In the genomic region with DNA sequence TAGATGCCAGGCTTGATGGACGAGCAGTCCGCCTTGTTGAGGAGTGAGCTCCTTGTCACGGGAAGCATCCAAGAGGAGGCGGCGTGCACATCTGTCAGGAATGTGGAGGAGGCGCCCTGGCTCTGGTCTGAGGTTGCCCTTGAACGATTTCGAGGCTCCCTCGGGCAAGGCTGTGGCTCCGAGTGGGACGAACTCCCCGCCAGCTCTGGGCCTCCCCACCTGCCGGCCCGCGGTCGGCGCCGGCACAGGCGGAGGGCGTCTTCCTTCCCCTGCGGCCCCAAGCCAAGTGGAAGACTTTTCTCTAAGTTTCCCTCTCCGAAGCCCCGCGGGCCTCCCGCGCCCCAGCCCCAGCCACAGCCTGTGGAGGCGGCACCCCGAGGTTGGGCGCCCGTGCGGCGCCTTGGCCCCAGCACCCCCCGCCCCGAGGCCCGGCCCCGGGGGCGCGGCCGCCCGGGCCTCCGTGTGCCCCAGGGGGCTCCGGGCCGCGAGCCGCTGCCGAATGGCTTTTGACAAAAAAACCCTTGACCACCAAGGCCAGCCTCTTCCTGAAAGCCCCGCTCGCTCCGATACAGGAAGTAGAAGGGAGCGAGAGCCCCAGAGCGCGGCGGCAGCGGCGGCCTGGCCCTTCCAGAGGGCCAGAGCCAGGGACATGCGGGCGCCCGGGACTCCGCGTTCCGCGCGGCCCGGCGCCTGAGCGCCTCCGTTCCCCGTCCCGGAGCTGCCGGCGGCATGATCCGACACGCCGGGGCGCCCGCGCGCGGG, we compare ENCODE assay signal across 8 cellular contexts. TPM values are rescaled to one million over a fixed set of nuclear protein-coding genes. Genes with fewer than 3 reads are reported as not detected.
DNase-seq lines count a peak whose midpoint lies in the region; ATAC-seq and TF ChIP-seq lines count a peak whose summit lies in the region.

A gene with protein sequence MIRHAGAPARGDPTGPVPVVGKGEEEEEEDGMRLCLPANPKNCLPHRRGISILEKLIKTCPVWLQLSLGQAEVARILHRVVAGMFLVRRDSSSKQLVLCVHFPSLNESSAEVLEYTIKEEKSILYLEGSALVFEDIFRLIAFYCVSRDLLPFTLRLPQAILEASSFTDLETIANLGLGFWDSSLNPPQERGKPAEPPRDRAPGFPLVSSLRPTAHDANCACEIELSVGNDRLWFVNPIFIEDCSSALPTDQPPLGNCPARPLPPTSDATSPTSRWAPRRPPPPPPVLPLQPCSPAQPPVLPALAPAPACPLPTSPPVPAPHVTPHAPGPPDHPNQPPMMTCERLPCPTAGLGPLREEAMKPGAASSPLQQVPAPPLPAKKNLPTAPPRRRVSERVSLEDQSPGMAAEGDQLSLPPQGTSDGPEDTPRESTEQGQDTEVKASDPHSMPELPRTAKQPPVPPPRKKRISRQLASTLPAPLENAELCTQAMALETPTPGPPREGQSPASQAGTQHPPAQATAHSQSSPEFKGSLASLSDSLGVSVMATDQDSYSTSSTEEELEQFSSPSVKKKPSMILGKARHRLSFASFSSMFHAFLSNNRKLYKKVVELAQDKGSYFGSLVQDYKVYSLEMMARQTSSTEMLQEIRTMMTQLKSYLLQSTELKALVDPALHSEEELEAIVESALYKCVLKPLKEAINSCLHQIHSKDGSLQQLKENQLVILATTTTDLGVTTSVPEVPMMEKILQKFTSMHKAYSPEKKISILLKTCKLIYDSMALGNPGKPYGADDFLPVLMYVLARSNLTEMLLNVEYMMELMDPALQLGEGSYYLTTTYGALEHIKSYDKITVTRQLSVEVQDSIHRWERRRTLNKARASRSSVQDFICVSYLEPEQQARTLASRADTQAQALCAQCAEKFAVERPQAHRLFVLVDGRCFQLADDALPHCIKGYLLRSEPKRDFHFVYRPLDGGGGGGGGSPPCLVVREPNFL (plus strand): TSS at position 578 of the 762 bp plus-strand sequence. CDS start 152 bp downstream, at position 730.

- H3K4me1 Mint-ChIP-seq in activated CD8-positive, alpha-beta memory T cell treated with anti-CD3 and anti-CD28 coated beads, Interleukin-2, amount 10 ng/mL, durations not matched to agents 7 days and 5 days = peaks cover 43% of the 10 kb centered on the region

- H3K4me2 ChIP-seq in KMS-11 = peak within 1 kb of the TSS; percentile 39; the same call in 1 of the 2 replicates

- H3K27ac ChIP-seq in KMS-11 (no peak within 1 kb of the TSS), esophagus (ENCODE audit: low read depth in 2 of 2, low read length in 1 of 2) (peak within 1 kb of the TSS; percentile 72 to 81), thyroid gland (peak within 1 kb of the TSS in 2 of 3 donors; percentile 64 to 79)

- H3K4me3 Mint-ChIP-seq in activated CD8-positive, alpha-beta memory T cell treated with anti-CD3 and anti-CD28 coated beads, Interleukin-2, amount 10 ng/mL, durations not matched to agents 7 days and 5 days = peak within 1 kb of the TSS; percentile 79

- H3K4me1 ChIP-seq in KMS-11 (ENCODE audit: low read depth, poor library complexity, severe bottlenecking) (peaks cover 4% of the 10 kb centered on the region), esophagus (ENCODE audit: control insufficient read depth in 2 of 2, insufficient read depth in 2 of 2, low read length in 1 of 2) (peaks cover 0 to 11% of the 10 kb centered on the region in 2 donors), mucosa of stomach (ENCODE audit: control insufficient read depth, insufficient read depth, low read length) (no peaks in the 10 kb centered on the region), thyroid gland (peaks cover 0 to 8% of the 10 kb centered on the region in 2 donors)

- H2AFZ ChIP-seq in KMS-11 (ENCODE audit: low read depth) = peak within 1 kb of the TSS; percentile 73

- H3K9ac ChIP-seq in KMS-11 (peak within 1 kb of the TSS; percentile 81), mucosa of stomach (ENCODE audit: low read length) (peak within 1 kb of the TSS; percentile 68)

- ATAC-seq in GM21576 (IDR thresholded peaks at IDR 0.05; ENCODE audit: unreplicated experiment) = peak; percentile 59
- ATAC-seq in activated CD8-positive, alpha-beta memory T cell treated with anti-CD3 and anti-CD28 coated beads, Interleukin-2, amount 10 ng/mL, durations not matched to agents 7 days and 5 days = peak; percentile 74

- intact Hi-C loops in thyroid gland (cut with DNase I) = no loop called here

- H3K36me3 ChIP-seq in KMS-11 (ENCODE audit: insufficient read depth) = no peaks in the 10 kb centered on the region
- no peaks in the 10 kb centered on the region for H3K36me3 ChIP-seq in esophagus (ENCODE audit: control insufficient read depth in 2 of 2, insufficient read depth in 2 of 2, low read length in 1 of 2)
- H3K36me3 ChIP-seq in mucosa of stomach (ENCODE audit: control insufficient read depth, insufficient read depth, low read length) = no peaks in the 10 kb centered on the region
- H3K36me3 ChIP-seq in thyroid gland = no peaks in the 10 kb centered on the region

- no peak for TF ChIP-seq CTCF in KMS-11 (conservative IDR thresholded peaks at IDR 0.05; ENCODE audit: low read depth, low read length)
- TF ChIP-seq CTCF in thyroid gland (IDR thresholded peaks at IDR 0.05) = no peak

- peaks cover 3% of the 10 kb centered on the region for H3K27me3 Mint-ChIP-seq in activated CD8-positive, alpha-beta memory T cell treated with anti-CD3 and anti-CD28 coated beads, Interleukin-2, amount 10 ng/mL, durations not matched to agents 7 days and 5 days

- CTCF ChIA-PET in activated CD8-positive, alpha-beta memory T cell treated with anti-CD3 and anti-CD28 coated beads, Interleukin-2, amount 10 ng/mL, durations not matched to agents 7 days and 5 days (lab: Charles Lee) = interaction anchor here (0.9 to 1.1 kb wide), 2 partner anchors 31 to 74 kb away, joined by 3 read pairs; no protein-coding TSS in a partner anchor

- H4K20me1 ChIP-seq in KMS-11 (ENCODE audit: insufficient read depth) = no peaks in the 10 kb centered on the region

- peak within 1 kb of the TSS; percentile 84 for H3K27ac Mint-ChIP-seq in activated CD8-positive, alpha-beta memory T cell treated with anti-CD3 and anti-CD28 coated beads, Interleukin-2, amount 10 ng/mL, durations not matched to agents 7 days and 5 days

- peak; percentile 84 for DNase-seq in Daoy (ENCODE audit: low read depth)
- peak; percentile 73 for DNase-seq in activated CD8-positive, alpha-beta memory T cell treated with anti-CD3 and anti-CD28 coated beads, Interleukin-2, amount 10 ng/mL, durations not matched to agents 7 days and 5 days
- peak; percentile 24 to 32 for DNase-seq in thyroid gland
- DNase-seq in NCI-H1417 (lab: John Stamatoyannopoulos, UW) = no peak

- H3K9me3 ChIP-seq in esophagus (ENCODE audit: control insufficient read depth in 2 of 2, insufficient read depth in 1 of 2, low read depth in 1 of 2, low read length in 1 of 2) (peaks cover 0 to 2% of the 10 kb centered on the region in 2 donors), mucosa of stomach (ENCODE audit: control insufficient read depth, low read length) (no peaks in the 10 kb centered on the region), thyroid gland (no peaks in the 10 kb centered on the region)

- no peaks in the 10 kb centered on the region for H3K9me3 Mint-ChIP-seq in activated CD8-positive, alpha-beta memory T cell treated with anti-CD3 and anti-CD28 coated beads, Interleukin-2, amount 10 ng/mL, durations not matched to agents 7 days and 5 days (ENCODE audit: low read depth)

- TF ChIP-seq POLR2A in thyroid gland (IDR thresholded peaks at IDR 0.05) = no peak

- H3K79me2 ChIP-seq in KMS-11 (ENCODE audit: insufficient read depth, low read depth) = no peaks in the 10 kb centered on the region

- 2 to 3% methylated on average over 62 to 79 of the region's 79 CpGs for WGBS in esophagus, 2 donors
- 33 to 43% methylated on average over 3 to 7 of the region's 79 CpGs for WGBS in thyroid gland, 2 donors

- H3K4me3 ChIP-seq in KMS-11 (IDR thresholded peaks at IDR 0.05; ENCODE audit: insufficient read depth, low read depth, low read length) (no peak within 1 kb of the TSS), esophagus (ENCODE audit: low read depth in 1 of 2, low read length in 2 of 2) (peak within 1 kb of the TSS; percentile 68 to 75), mucosa of stomach (ENCODE audit: low read length) (peak within 1 kb of the TSS; percentile 19), thyroid gland (replicated peaks in 1 of 3) (peak within 1 kb of the TSS; percentile 9 to 31 (median 29))

- peaks cover 9% of the 10 kb centered on the region for H3K36me3 Mint-ChIP-seq in activated CD8-positive, alpha-beta memory T cell treated with anti-CD3 and anti-CD28 coated beads, Interleukin-2, amount 10 ng/mL, durations not matched to agents 7 days and 5 days

- H3K27me3 ChIP-seq in KMS-11 (ENCODE audit: insufficient read depth, low read depth) (no peaks in the 10 kb centered on the region), esophagus (ENCODE audit: control insufficient read depth in 1 of 2, insufficient read depth in 2 of 2, low read length in 2 of 2) (no peaks in the 10 kb centered on the region), mucosa of stomach (ENCODE audit: control insufficient read depth, insufficient read depth, low read length) (peaks cover 19% of the 10 kb centered on the region), thyroid gland (no peaks in the 10 kb centered on the region)

RNA-seq across cellular contexts. Expression of the gene that starts here (rescaled TPM):
- 0.86 and 1.8 TPM in 2 replicates for total RNA-seq in Daoy (2014; rRNA removed; shearing (Covaris generic))
- total RNA-seq in activated CD8-positive, alpha-beta memory T cell treated with anti-CD3 and anti-CD28 coated beads, Interleukin-2, amount 10 ng/mL, durations not matched to agents 7 days and 5 days = 100 to 1,000 TPM in 1 of 2 experiments, 10 to 100 TPM in 1; 76.1 to 122 TPM
- 1 to 10 TPM; 4.8 to 7.3 TPM for polyA plus RNA-seq in esophagus
- 1 to 10 TPM; 4.7 to 7.9 (median 6.6) TPM for total RNA-seq in thyroid gland

Comparison
In these comparisons a context has a peak if more than half of its experiments do, and no peak if none do; other contexts are left out.
1. RNA of the gene that starts here (total RNA-seq): 76.1 to 122 TPM in activated CD8-positive, alpha-beta memory T cell treated with anti-CD3 and anti-CD28 coated beads, Interleukin-2, amount 10 ng/mL, durations not matched to agents 7 days and 5 days; 4.7 to 7.9 TPM in thyroid gland and 0.86 to 1.8 TPM in Daoy; every median in the first group is over 4 times any median in the second.
2. DNase-seq: peak in Daoy (single experiment), activated CD8-positive, alpha-beta memory T cell treated with anti-CD3 and anti-CD28 coated beads, Interleukin-2, amount 10 ng/mL, durations not matched to agents 7 days and 5 days (single experiment) and thyroid gland (2 of 2); none in NCI-H1417 (0 of 3).